Comparison of ENCODE assay signal across 9 cellular contexts in genomic region chr16:50743575-50744225, GRCh38. TPM values are rescaled to one million over a fixed set of nuclear protein-coding genes. Genes with fewer than 3 reads are reported as not detected.
DNase-seq lines count a peak whose midpoint lies in the region; TF ChIP-seq lines count a peak whose summit lies in the region.
"Had no signal": no experiment of that assay in that cellular context is flagged by ENCODE, and none has a peak within 500 bp of the region (broad histone marks: within the 10 kb centered on the region; RNA-seq: fewer than 3 reads in every experiment).

No MANE protein-coding gene starts in this region.

- H3K27ac ChIP-seq in H9 (ENCODE audit: insufficient read length, low read depth, low read length) (no peak overlapping the region), hepatocyte (no peak overlapping the region), skin epidermis (peak overlapping the region in 17 of 21 experiments; percentile 25 to 99 (median 96)), ovary (no peak overlapping the region), RWPE1 (no peak overlapping the region)

- CTCF ChIA-PET in activated CD4-positive, alpha-beta memory T cell treated with anti-CD3 and anti-CD28 coated beads for 36 hours (lab: Charles Lee) = interaction anchor here (0.6 to 9.9 kb wide), 14 partner anchors 7 to 417 kb away, joined by 3 to 153 read pairs (median 6); partner anchors contain the start of gene SNX20
- CTCF ChIA-PET in RWPE1 (lab: Yijun Ruan, JAX) = interaction anchor here (0.8 to 1.7 kb wide), 2 partner anchors 17 to 78 kb away, joined by 3 to 11 read pairs; no protein-coding TSS in a partner anchor

- no peak overlapping the region for H2BK120ac ChIP-seq in H9 (ENCODE audit: low read depth, low read length, poor library complexity, severe bottlenecking)

- H4K5ac ChIP-seq in H9 (ENCODE audit: insufficient read length, low read depth, low read length) = no peak overlapping the region

- H3K4me1 ChIP-seq in H9 (ENCODE audit: insufficient read depth, low read length) = 0 out of 2 replicates have a peak, but pooled peaks cover 3% of the 10 kb centered on the region
- no peaks in the 10 kb centered on the region for H3K4me1 ChIP-seq in hepatocyte (ENCODE audit: insufficient read depth)
- no peaks in the 10 kb centered on the region for H3K4me1 ChIP-seq in ovary (ENCODE audit: insufficient read depth)

- H3K4me1 Mint-ChIP-seq in H9 = peaks cover 29 to 40% of the 10 kb centered on the region in 2 experiments
- peaks cover 52% of the 10 kb centered on the region for H3K4me1 Mint-ChIP-seq in activated CD4-positive, alpha-beta memory T cell treated with anti-CD3 and anti-CD28 coated beads for 36 hours (ENCODE audit: low read depth)

- H4K8ac ChIP-seq in H9 (replicated peaks; ENCODE audit: insufficient read length, low read depth, low read length) = no peak overlapping the region

- H3K9me3 Mint-ChIP-seq in H9 = no peaks in the 10 kb centered on the region
- no peaks in the 10 kb centered on the region for H3K9me3 Mint-ChIP-seq in activated CD4-positive, alpha-beta memory T cell treated with anti-CD3 and anti-CD28 coated beads for 36 hours

- H3K4me3 ChIP-seq in hepatocyte = no peak overlapping the region
- H3K4me3 ChIP-seq in skin epidermis = peak overlapping the region in 5 of 7 experiments; percentile 77 to 97 (median 91)
- no peak overlapping the region for H3K4me3 ChIP-seq in ovary

- H3K9me3 ChIP-seq in H9 (ENCODE audit: control insufficient read depth, low read depth, low read length) (no peaks in the 10 kb centered on the region), hepatocyte (ENCODE audit: low read depth) (no peaks in the 10 kb centered on the region), ovary (no peaks in the 10 kb centered on the region)

- H3K4ac ChIP-seq in H9 (ENCODE audit: low read depth, low read length) = no peak overlapping the region

- H2BK15ac ChIP-seq in H9 (ENCODE audit: low read depth, low read length) = no peak overlapping the region

- H2BK12ac ChIP-seq in H9 (ENCODE audit: insufficient read length, low read depth, low read length) = no peak overlapping the region

- no peaks in the 10 kb centered on the region for H3K79me2 ChIP-seq in H9 (ENCODE audit: insufficient read depth, low read length)
- no peaks in the 10 kb centered on the region for H3K79me2 ChIP-seq in hepatocyte

- H4K20me1 ChIP-seq in H9 (ENCODE audit: control insufficient read depth, insufficient read depth, insufficient read length) (no peaks in the 10 kb centered on the region), hepatocyte (ENCODE audit: insufficient read depth, poor library complexity, severe bottlenecking) (no peaks in the 10 kb centered on the region)

- H2AFZ ChIP-seq in H9 (ENCODE audit: low read length) = no peak overlapping the region
- H2AFZ ChIP-seq in hepatocyte = no peak overlapping the region

- peaks cover 11% of the 10 kb centered on the region; the same call in 1 of the 2 replicates for H3K27me3 Mint-ChIP-seq in H9 (ENCODE audit: low read depth)
- H3K27me3 Mint-ChIP-seq in activated CD4-positive, alpha-beta memory T cell treated with anti-CD3 and anti-CD28 coated beads for 36 hours = no peaks in the 10 kb centered on the region

- no peaks in the 10 kb centered on the region for H3K9me2 ChIP-seq in hepatocyte (replicated peaks; ENCODE audit: insufficient read depth)

- H3K27me3 ChIP-seq in H9 (ENCODE audit: insufficient read depth, low read length) (no peaks in the 10 kb centered on the region), hepatocyte (no peaks in the 10 kb centered on the region), ovary (no peaks in the 10 kb centered on the region)

- H3K36me3 ChIP-seq in hepatocyte (replicated peaks; ENCODE audit: insufficient read depth, low read depth) = no peaks in the 10 kb centered on the region
- no peaks in the 10 kb centered on the region for H3K36me3 ChIP-seq in ovary

- H3K23me2 ChIP-seq in H9 (ENCODE audit: insufficient read length, low read depth, low read length, poor library complexity, severe bottlenecking) = peaks cover 3% of the 10 kb centered on the region

- TF ChIP-seq CTCF in H9 (conservative IDR thresholded peaks at IDR 0.05) (no peak), hepatocyte (IDR thresholded peaks at IDR 0.05; ENCODE audit: poor library complexity) (no peak), ovary (IDR thresholded peaks at IDR 0.05) (no peak), RWPE1 (conservative IDR thresholded peaks at IDR 0.05; ENCODE audit: low read depth) (no peak)

- intact Hi-C loops in activated CD4-positive, alpha-beta memory T cell treated with anti-CD3 and anti-CD28 coated beads for 36 hours (cut with micrococcal nuclease) = loop anchor here (5.0 to 10.0 kb wide), 2 partner anchors 476 to 719 kb away; partner anchors contain the start of genes ADCY7 and CNEP1R1
- intact Hi-C loops in ovary (cut with DNase I) = no loop called here

- no peak overlapping the region for H4K91ac ChIP-seq in H9 (ENCODE audit: insufficient read length, low read depth, low read length)

- H3K79me1 ChIP-seq in H9 (ENCODE audit: insufficient read depth, low read depth, low read length, poor library complexity, severe bottlenecking) = no peaks in the 10 kb centered on the region

- WGBS in H9 (ENCODE audit: extremely low coverage, insufficient read length, low lambda C conversion rate) = no CpG with 5 or more reads among the region's 3 CpGs
- 94% methylated on average over 3 of the region's 3 CpGs for WGBS in hepatocyte (ENCODE audit: low lambda C conversion rate, missing lambda C conversion rate)
- 80 to 81% (median 80%) methylated on average over 3 of the region's 3 CpGs for WGBS in ovary, 3 donors

- H3K23ac ChIP-seq in H9 (ENCODE audit: insufficient read length, low read depth, low read length) = no peak overlapping the region

- H3K56ac ChIP-seq in H9 (ENCODE audit: insufficient read length, low read depth, low read length) = no peak overlapping the region

- peak overlapping the region; percentile 77 to 90 for H3K4me3 Mint-ChIP-seq in H9
- peak overlapping the region; percentile 94 for H3K4me3 Mint-ChIP-seq in activated CD4-positive, alpha-beta memory T cell treated with anti-CD3 and anti-CD28 coated beads for 36 hours

- H3K14ac ChIP-seq in H9 (ENCODE audit: insufficient read depth, low read length) = no peak overlapping the region

- H3K36me3 Mint-ChIP-seq in H9 (ENCODE audit: insufficient read depth in 1 of 3, low read depth in 3 of 3) = no peaks in the 10 kb centered on the region
- H3K36me3 Mint-ChIP-seq in activated CD4-positive, alpha-beta memory T cell treated with anti-CD3 and anti-CD28 coated beads for 36 hours = peaks cover 33% of the 10 kb centered on the region

- H3K4me2 ChIP-seq in H9 (ENCODE audit: insufficient read depth, insufficient read length, low read length) = no peak overlapping the region
- peak overlapping the region; percentile 89 for H3K4me2 ChIP-seq in hepatocyte

- H3K27ac Mint-ChIP-seq in H9 = peak overlapping the region in 1 of 3 experiments; percentile 70; a peak in 1 of 7 replicates
- peak overlapping the region; percentile 97 for H3K27ac Mint-ChIP-seq in activated CD4-positive, alpha-beta memory T cell treated with anti-CD3 and anti-CD28 coated beads for 36 hours

- POLR2A ChIA-PET in activated CD4-positive, alpha-beta memory T cell treated with anti-CD3 and anti-CD28 coated beads for 36 hours (lab: Charles Lee) = interaction anchor here (0.8 to 7.2 kb wide), 4 partner anchors 45 to 64 kb away, joined by 3 to 81 read pairs (median 22); partner anchors contain the start of gene SNX20
- POLR2A ChIA-PET in RWPE1 (lab: Yijun Ruan, JAX; ENCODE audit: low non-redundant PET) = no interaction called here

- H3K9ac ChIP-seq in H9 (ENCODE audit: extremely low read depth, insufficient read length, low read length) = no peak overlapping the region

- H3K18ac ChIP-seq in H9 (ENCODE audit: insufficient read length, low read depth, low read length) = no peak overlapping the region

- H2BK20ac ChIP-seq in H9 (ENCODE audit: low read depth, low read length, poor library complexity, severe bottlenecking) = no peak overlapping the region

- no peak overlapping the region for H2BK5ac ChIP-seq in H9 (ENCODE audit: insufficient read length, low read length)

- H3T11ph ChIP-seq in H9 (ENCODE audit: low read length) = no peak overlapping the region

- no peak for TF ChIP-seq POLR2A in ovary (IDR thresholded peaks at IDR 0.05)

- DNase-seq in H9 (no peak), hepatocyte (ENCODE audit: low spot score) (no peak), ovary (no peak), RWPE1 (ENCODE audit: low spot score) (no peak), NCI-H526 treated with DMSO at 0.1 percent for 48 hours (lab: John Stamatoyannopoulos, UW) (no peak), GF-D8 (lab: John Stamatoyannopoulos, UW) (no peak)
- no peak for DNase-seq in activated CD4-positive, alpha-beta memory T cell treated with anti-CD3 and anti-CD28 coated beads for 36 hours
- DNase-seq: KG1 had no signal

- no peak overlapping the region for H2AK5ac ChIP-seq in H9 (ENCODE audit: insufficient read length, low read length)

- no peak for TF ChIP-seq EP300 in ovary (IDR thresholded peaks at IDR 0.05)

RNA-seq across cellular contexts. Expression of gene CYLD, which starts 1.8 kb away (rescaled TPM):
- 12.5 and 13.3 TPM in 2 replicates for total RNA-seq in H9 (2021)
- total RNA-seq in activated CD4-positive, alpha-beta memory T cell treated with anti-CD3 and anti-CD28 coated beads for 36 hours = 100 to 1,000 TPM; 133 to 135 TPM
- 17.8 and 19.0 TPM in 2 replicates for total RNA-seq in hepatocyte
- 9.2 and 9.9 TPM in 2 replicates for polyA plus RNA-seq in hepatocyte
- total RNA-seq in ovary = 10 to 100 TPM; 26.7 to 39.3 (median 38.6) TPM
- 10 to 100 TPM; 11.2 to 57.6 TPM for polyA plus RNA-seq in ovary

RNA-seq across cellular contexts. Expression of gene NOD2, which starts 50.3 kb away (rescaled TPM):
- total RNA-seq in H9 (2021) (0.17 and 0.26 TPM in 2 replicates), hepatocyte (0.12 and 0.13 TPM in 2 replicates), ovary (1 to 10 TPM in 6 of 7 donors, under 1 TPM in 1; 0.88 to 1.5 (median 1.1) TPM)
- total RNA-seq in activated CD4-positive, alpha-beta memory T cell treated with anti-CD3 and anti-CD28 coated beads for 36 hours = 10 to 100 TPM; 17.9 to 18.7 TPM
- polyA plus RNA-seq in hepatocyte (not detected in 2 replicates), ovary (1 to 10 TPM in 1 of 2 donors, under 1 TPM in 1; 0.53 to 1.4 TPM)

Comparison
In these comparisons a context has a peak if more than half of its experiments do, and no peak if none do; other contexts are left out.
1. H3K27ac ChIP-seq: peak in skin epidermis (17 of 21); none in H9 (single experiment), hepatocyte (single experiment), ovary (0 of 2) and RWPE1 (single experiment).
2. H3K4me3 ChIP-seq: peak in skin epidermis (5 of 7); none in hepatocyte (single experiment) and ovary (single experiment).
3. RNA of gene NOD2, which starts 50.3 kb away (total RNA-seq): 17.9 to 18.7 TPM in activated CD4-positive, alpha-beta memory T cell treated with anti-CD3 and anti-CD28 coated beads for 36 hours; 0.88 to 1.5 TPM in ovary, 0.17 to 0.26 TPM in H9 and 0.12 to 0.13 TPM in hepatocyte; every median in the first group is over 4 times any median in the second.